30 cellular contexts compared by ENCODE assay signal in the genomic region with DNA sequence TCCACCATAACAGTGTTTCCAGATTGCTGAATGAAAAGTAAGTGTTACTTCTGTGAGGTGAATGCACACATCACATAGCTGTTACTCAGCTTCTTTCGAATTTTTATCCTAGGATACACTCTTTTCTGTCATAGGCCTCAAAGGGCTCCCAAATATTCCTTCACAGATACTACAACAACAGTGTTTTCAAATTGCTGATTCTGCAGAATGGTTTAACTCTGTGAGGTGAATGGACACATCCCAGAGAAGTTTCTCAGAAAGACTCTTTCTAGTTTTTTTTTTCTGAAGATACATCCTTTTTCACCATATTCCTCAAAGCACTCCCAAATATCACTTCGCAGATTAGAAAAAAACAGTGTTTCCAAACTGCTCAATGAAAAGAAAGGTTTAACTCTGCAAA.
"Had no signal": no experiment of that assay in that cellular context is flagged by ENCODE, and none has a peak within 500 bp of the region (broad histone marks: within the 10 kb centered on the region; RNA-seq: fewer than 3 reads in every experiment).

No MANE protein-coding gene starts in this region.

- FAIRE-seq: urothelium cell line had no signal

- H3K4me2 ChIP-seq: neural progenitor cell, smooth muscle cell had no signal

- H3K27me3 ChIP-seq: neural progenitor cell, ovary, spleen, thyroid gland, tibial nerve, upper lobe of left lung, vagina had no signal

- H3K4me3 Mint-ChIP-seq: naive thymus-derived CD8-positive, alpha-beta T cell; nephron; neural progenitor cell; stimulated activated memory B cell treated with anti-CD40 and anti-IgM and Interleukin-4, amounts not matched to agents 10 μg/mL and 1 μg/mL and 100 μg/mL, for 72 hours; stimulated activated naive CD8-positive, alpha-beta T cell treated with anti-CD3 and anti-CD28 coated beads, Interleukin-15, amount 100 ng/mL, for 72 hours had no signal

- H3K4me1 ChIP-seq: neural progenitor cell, parathyroid adenoma, psoas muscle, spleen, thyroid gland, tibial nerve, upper lobe of left lung, vagina had no signal

- H3K9me3 ChIP-seq: ovary, thyroid gland had no signal

- H3K36me3 Mint-ChIP-seq: neural progenitor cell; stimulated activated memory B cell treated with anti-CD40 and anti-IgM and Interleukin-4, amounts not matched to agents 10 μg/mL and 1 μg/mL and 100 μg/mL, for 72 hours had no signal

- DNase-seq: naive thymus-derived CD8-positive, alpha-beta T cell; occipital lobe; ovary; posterior cingulate gyrus; psoas muscle; right cardiac atrium; spleen; stimulated activated CD4-positive, alpha-beta T cell treated with anti-CD3 and anti-CD28 coated beads, Interleukin-12 subunit alpha, Interleukin-12 subunit beta, amount 100 ng/mL, for 4 hours; stimulated activated CD4-positive, alpha-beta T cell treated with anti-CD3 and anti-CD28 coated beads, Interleukin-1b, Interleukin-23, amount 100 ng/mL, for 48 hours; stimulated activated CD4-positive, alpha-beta T cell treated with anti-CD3 and anti-CD28 coated beads, Interleukin-4, amount 100 ng/mL, for 1 hour; stimulated activated CD4-positive, alpha-beta T cell treated with anti-CD3 and anti-CD28 coated beads, Interleukin-4, amount 100 ng/mL, for 4 hours; stimulated activated CD8-positive, alpha-beta memory T cell treated with anti-CD3 and anti-CD28 coated beads, Interleukin-4, amount 100 ng/mL, for 48 hours; stimulated activated naive CD4-positive, alpha-beta T cell; stimulated activated naive CD8-positive, alpha-beta T cell treated with anti-CD3 and anti-CD28 coated beads, Interleukin-15, amount 100 ng/mL, for 72 hours; stimulated activated naive CD8-positive, alpha-beta T cell treated with anti-CD3 and anti-CD28 coated beads, Interleukin-15, Interleukin-2, amounts not matched to agents 100 U/mL and 50 U/mL, for 24 hours; thyroid gland; trophoblast cell; upper lobe of left lung had no signal

- H3K27me3 Mint-ChIP-seq: naive thymus-derived CD8-positive, alpha-beta T cell; progenitor cell of endocrine pancreas; stimulated activated memory B cell treated with anti-CD40 and anti-IgM and Interleukin-4, amounts not matched to agents 10 μg/mL and 1 μg/mL and 100 μg/mL, for 72 hours; stimulated activated naive CD8-positive, alpha-beta T cell treated with anti-CD3 and anti-CD28 coated beads, Interleukin-15, amount 100 ng/mL, for 72 hours had no signal

- H3K79me2 ChIP-seq: parathyroid adenoma had no signal

- ATAC-seq: naive thymus-derived CD8-positive, alpha-beta T cell; psoas muscle; right cardiac atrium; sciatic nerve; stimulated activated memory B cell treated with anti-CD40 and anti-IgM and Interleukin-4, amounts not matched to agents 10 μg/mL and 1 μg/mL and 100 μg/mL, for 72 hours; stimulated activated naive CD8-positive, alpha-beta T cell treated with anti-CD3 and anti-CD28 coated beads, Interleukin-15, amount 100 ng/mL, for 72 hours; stimulated activated naive CD8-positive, alpha-beta T cell treated with anti-CD3 and anti-CD28 coated beads, Interleukin-15, Interleukin-2, amounts not matched to agents 100 U/mL and 50 U/mL, for 24 hours had no signal

- H3K4me3 ChIP-seq: neural progenitor cell, ovary, psoas muscle, skin epidermis, smooth muscle cell, spleen, thoracic aorta, thyroid gland, tibial nerve, upper lobe of left lung, vagina had no signal

- H3K36me3 ChIP-seq: neural progenitor cell, ovary, spleen, thoracic aorta, thyroid gland, tibial nerve, upper lobe of left lung, vagina had no signal

- H3K4me1 Mint-ChIP-seq: naive thymus-derived CD8-positive, alpha-beta T cell; nephron; neural progenitor cell; stimulated activated memory B cell treated with anti-CD40 and anti-IgM and Interleukin-4, amounts not matched to agents 10 μg/mL and 1 μg/mL and 100 μg/mL, for 72 hours; stimulated activated naive CD8-positive, alpha-beta T cell treated with anti-CD3 and anti-CD28 coated beads, Interleukin-15, amount 100 ng/mL, for 72 hours had no signal

- H3K9ac ChIP-seq: neural progenitor cell, parathyroid adenoma had no signal

- H3K27ac Mint-ChIP-seq: naive thymus-derived CD8-positive, alpha-beta T cell; nephron; neural progenitor cell; progenitor cell of endocrine pancreas; stimulated activated memory B cell treated with anti-CD40 and anti-IgM and Interleukin-4, amounts not matched to agents 10 μg/mL and 1 μg/mL and 100 μg/mL, for 72 hours; stimulated activated naive CD8-positive, alpha-beta T cell treated with anti-CD3 and anti-CD28 coated beads, Interleukin-15, amount 100 ng/mL, for 72 hours had no signal

- H3K27ac ChIP-seq: neural progenitor cell, ovary, parathyroid adenoma, psoas muscle, skin epidermis, spleen, thoracic aorta, thyroid gland, tibial nerve, upper lobe of left lung, vagina had no signal

- H2AFZ ChIP-seq: neural progenitor cell, parathyroid adenoma had no signal
